Comparison of ENCODE assay signal across 25 cellular contexts in genomic region chr3:182243625-182244024, GRCh38.
A peak's percentile ranks its signal among the peaks of the same experiment; 100 is the strongest.
DNase-seq lines count a peak whose midpoint lies in the region; ATAC-seq and TF ChIP-seq lines count a peak whose summit lies in the region.
"Had no signal": no experiment of that assay in that cellular context is flagged by ENCODE, and none has a peak within 500 bp of the region (broad histone marks: within the 10 kb centered on the region; RNA-seq: fewer than 3 reads in every experiment).

No MANE protein-coding gene starts in this region.

- POLR2A ChIA-PET in activated CD4-positive, alpha-beta memory T cell treated with anti-CD3 and anti-CD28 coated beads for 36 hours (lab: Charles Lee): no interaction called here

- no peaks in the 10 kb centered on the region for H3K4me1 Mint-ChIP-seq in activated T-cell treated with anti-CD3 and anti-CD28 coated beads, Interleukin-2, amount 50 U/mL, for 72 hours (ENCODE audit: low read depth)
- H3K4me1 Mint-ChIP-seq in brain: peaks cover 9% of the 10 kb centered on the region
- H3K4me1 Mint-ChIP-seq in activated CD4-positive, alpha-beta memory T cell treated with anti-CD3 and anti-CD28 coated beads for 36 hours (ENCODE audit: low read depth): no peaks in the 10 kb centered on the region
- no peaks in the 10 kb centered on the region for H3K4me1 Mint-ChIP-seq in activated CD4-positive, alpha-beta T cell treated with anti-CD3 and anti-CD28 coated beads, Interleukin-2, amount 10 ng/mL, durations not matched to agents 24 days and 14 days
- H3K4me1 Mint-ChIP-seq: B cell had no signal

- TF ChIP-seq CTCF in brain (conservative IDR thresholded peaks at IDR 0.05): no peak

- DNase-seq in activated T-cell treated with anti-CD3 and anti-CD28 coated beads, Interleukin-2, amount 50 U/mL, for 72 hours: no peak
- DNase-seq in activated T-cell treated with anti-CD3 and anti-CD28 coated beads for 4 hours (no peak), inferior parietal cortex (ENCODE audit: extremely low spot score) (peak; percentile 19), NCI-H748 (lab: John Stamatoyannopoulos, UW; ENCODE audit: unreplicated experiment) (no peak)
- DNase-seq in activated CD4-positive, alpha-beta memory T cell treated with anti-CD3 and anti-CD28 coated beads for 36 hours: no peak
- DNase-seq in activated CD4-positive, alpha-beta T cell treated with anti-CD3 and anti-CD28 coated beads, Interleukin-2, amount 10 ng/mL, durations not matched to agents 24 days and 14 days: no peak
- DNase-seq: Caco-2; CD8-positive, alpha-beta T cell; DMS 273 treated with DMSO at 0.1 percent for 48 hours; DMS79; EL; GF-D8; Kasumi-1; MV-4-11; NCI-H1105; NCI-H1436 treated with DMSO at 0.1 percent for 48 hours; NCI-H187 treated with DMSO at 0.1 percent for 48 hours; NCI-H2107; NCI-H524; NCI-H774; Right ventricle myocardium superior; RPMI8226 had no signal

- H3K36me3 Mint-ChIP-seq in activated T-cell treated with anti-CD3 and anti-CD28 coated beads, Interleukin-2, amount 50 U/mL, for 72 hours (ENCODE audit: insufficient read depth in 2 of 2): no peaks in the 10 kb centered on the region
- no peaks in the 10 kb centered on the region for H3K36me3 Mint-ChIP-seq in brain
- H3K36me3 Mint-ChIP-seq in activated CD4-positive, alpha-beta memory T cell treated with anti-CD3 and anti-CD28 coated beads for 36 hours: no peaks in the 10 kb centered on the region
- no peaks in the 10 kb centered on the region for H3K36me3 Mint-ChIP-seq in activated CD4-positive, alpha-beta T cell treated with anti-CD3 and anti-CD28 coated beads, Interleukin-2, amount 10 ng/mL, durations not matched to agents 24 days and 14 days (ENCODE audit: low read depth)
- H3K36me3 Mint-ChIP-seq: CD8-positive, alpha-beta T cell had no signal

- CTCF ChIA-PET in activated CD4-positive, alpha-beta memory T cell treated with anti-CD3 and anti-CD28 coated beads for 36 hours (lab: Charles Lee): no interaction called here

- ATAC-seq in activated T-cell treated with anti-CD3 and anti-CD28 coated beads, Interleukin-2, amount 50 U/mL, for 72 hours (replicated peaks in 1 of 2): no peak
- ATAC-seq: CD8-positive, alpha-beta T cell; K562 had no signal

- H3K9me3 Mint-ChIP-seq in activated T-cell treated with anti-CD3 and anti-CD28 coated beads, Interleukin-2, amount 50 U/mL, for 72 hours: peaks cover 0 to 2% of the 10 kb centered on the region in 2 donors
- H3K9me3 Mint-ChIP-seq in brain: peaks cover 0 to 13% (median 2%) of the 10 kb centered on the region in 5 experiments
- peaks cover 2% of the 10 kb centered on the region for H3K9me3 Mint-ChIP-seq in activated CD4-positive, alpha-beta memory T cell treated with anti-CD3 and anti-CD28 coated beads for 36 hours
- H3K9me3 Mint-ChIP-seq in activated CD4-positive, alpha-beta T cell treated with anti-CD3 and anti-CD28 coated beads, Interleukin-2, amount 10 ng/mL, durations not matched to agents 24 days and 14 days: no peaks in the 10 kb centered on the region
- H3K9me3 Mint-ChIP-seq: CD8-positive, alpha-beta T cell had no signal

- peaks cover 5% of the 10 kb centered on the region for H3K27me3 Mint-ChIP-seq in activated T-cell treated with anti-CD3 and anti-CD28 coated beads, Interleukin-2, amount 50 U/mL, for 72 hours (ENCODE audit: low read depth)
- peaks cover 3% of the 10 kb centered on the region for H3K27me3 Mint-ChIP-seq in brain
- H3K27me3 Mint-ChIP-seq in activated CD4-positive, alpha-beta memory T cell treated with anti-CD3 and anti-CD28 coated beads for 36 hours: no peaks in the 10 kb centered on the region
- no peaks in the 10 kb centered on the region for H3K27me3 Mint-ChIP-seq in activated CD4-positive, alpha-beta T cell treated with anti-CD3 and anti-CD28 coated beads, Interleukin-2, amount 10 ng/mL, durations not matched to agents 24 days and 14 days
- H3K27me3 Mint-ChIP-seq: B cell had no signal

- H3K4me3 Mint-ChIP-seq in activated T-cell treated with anti-CD3 and anti-CD28 coated beads, Interleukin-2, amount 50 U/mL, for 72 hours: no peak overlapping the region
- H3K4me3 Mint-ChIP-seq in brain: peak overlapping the region in 4 of 5 experiments; percentile 11 to 37 (median 17)
- H3K4me3 Mint-ChIP-seq in activated CD4-positive, alpha-beta memory T cell treated with anti-CD3 and anti-CD28 coated beads for 36 hours: no peak overlapping the region
- H3K4me3 Mint-ChIP-seq in activated CD4-positive, alpha-beta T cell treated with anti-CD3 and anti-CD28 coated beads, Interleukin-2, amount 10 ng/mL, durations not matched to agents 24 days and 14 days: no peak overlapping the region
- H3K4me3 Mint-ChIP-seq: B cell; CD8-positive, alpha-beta T cell had no signal

- peak overlapping the region; percentile 35 for H3K27ac Mint-ChIP-seq in activated T-cell treated with anti-CD3 and anti-CD28 coated beads, Interleukin-2, amount 50 U/mL, for 72 hours
- no peak overlapping the region for H3K27ac Mint-ChIP-seq in brain
- no peak overlapping the region for H3K27ac Mint-ChIP-seq in activated CD4-positive, alpha-beta memory T cell treated with anti-CD3 and anti-CD28 coated beads for 36 hours
- no peak overlapping the region for H3K27ac Mint-ChIP-seq in activated CD4-positive, alpha-beta T cell treated with anti-CD3 and anti-CD28 coated beads, Interleukin-2, amount 10 ng/mL, durations not matched to agents 24 days and 14 days
- H3K27ac Mint-ChIP-seq: B cell; CD8-positive, alpha-beta T cell had no signal

- intact Hi-C loops in activated CD4-positive, alpha-beta memory T cell treated with anti-CD3 and anti-CD28 coated beads for 36 hours (cut with micrococcal nuclease): no loop called here
- intact Hi-C loops in activated CD4-positive, alpha-beta T cell treated with anti-CD3 and anti-CD28 coated beads, Interleukin-2, amount 10 ng/mL, durations not matched to agents 24 days and 14 days (cut with micrococcal nuclease): loop anchor here (10.0 kb wide), 1 partner anchor 441 kb away; no protein-coding TSS in a partner anchor

Comparison
In these comparisons a context has a peak if more than half of its experiments do, and no peak if none do; other contexts are left out.
1. H3K4me3 Mint-ChIP-seq: peak in brain (4 of 5); none in activated T-cell treated with anti-CD3 and anti-CD28 coated beads, Interleukin-2, amount 50 U/mL, for 72 hours (0 of 2), activated CD4-positive, alpha-beta memory T cell treated with anti-CD3 and anti-CD28 coated beads for 36 hours (single experiment) and activated CD4-positive, alpha-beta T cell treated with anti-CD3 and anti-CD28 coated beads, Interleukin-2, amount 10 ng/mL, durations not matched to agents 24 days and 14 days (single experiment).